Comparison of ENCODE assay signal across 1 cellular context in the genomic region with DNA sequence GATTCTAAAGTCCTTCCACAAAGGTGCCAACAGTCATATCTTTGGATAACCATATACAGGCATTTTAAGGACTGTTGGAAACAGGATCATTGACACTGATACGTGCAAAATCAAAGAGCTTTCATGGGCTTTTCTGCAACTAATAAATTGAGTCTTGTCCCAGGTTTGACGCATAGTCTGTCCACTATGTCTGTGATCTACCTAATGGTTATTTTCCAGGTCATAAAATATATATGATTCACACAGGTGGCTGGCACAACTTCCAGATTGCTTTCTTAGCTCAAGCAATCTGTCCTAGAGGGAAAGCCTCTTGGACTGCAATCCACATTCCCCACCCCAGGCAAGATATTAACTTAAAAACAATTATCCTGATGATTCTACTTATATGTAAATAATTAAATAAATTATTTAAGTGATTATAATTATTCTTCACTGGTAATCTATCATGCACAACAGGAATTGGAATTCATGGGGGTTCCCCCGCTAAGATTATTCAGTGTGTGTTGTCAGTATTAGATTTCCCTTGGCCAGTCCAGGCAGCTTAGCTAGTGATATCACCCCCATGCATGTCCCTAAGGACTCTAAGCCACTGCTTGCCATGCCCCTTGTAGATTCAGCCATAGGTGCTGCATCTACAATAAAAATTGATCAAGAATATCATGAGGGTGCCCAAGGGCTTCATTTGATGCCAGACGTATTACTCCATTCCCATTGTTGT.
TF ChIP-seq lines count a peak whose summit lies in the region.

No MANE protein-coding gene starts in this region.

TF ChIP-seq in Ishikawa, 13 proteins besides CTCF, POLR2A, EP300 and RAD21 (continued from another document):
- TF ChIP-seq, protein P1, sequence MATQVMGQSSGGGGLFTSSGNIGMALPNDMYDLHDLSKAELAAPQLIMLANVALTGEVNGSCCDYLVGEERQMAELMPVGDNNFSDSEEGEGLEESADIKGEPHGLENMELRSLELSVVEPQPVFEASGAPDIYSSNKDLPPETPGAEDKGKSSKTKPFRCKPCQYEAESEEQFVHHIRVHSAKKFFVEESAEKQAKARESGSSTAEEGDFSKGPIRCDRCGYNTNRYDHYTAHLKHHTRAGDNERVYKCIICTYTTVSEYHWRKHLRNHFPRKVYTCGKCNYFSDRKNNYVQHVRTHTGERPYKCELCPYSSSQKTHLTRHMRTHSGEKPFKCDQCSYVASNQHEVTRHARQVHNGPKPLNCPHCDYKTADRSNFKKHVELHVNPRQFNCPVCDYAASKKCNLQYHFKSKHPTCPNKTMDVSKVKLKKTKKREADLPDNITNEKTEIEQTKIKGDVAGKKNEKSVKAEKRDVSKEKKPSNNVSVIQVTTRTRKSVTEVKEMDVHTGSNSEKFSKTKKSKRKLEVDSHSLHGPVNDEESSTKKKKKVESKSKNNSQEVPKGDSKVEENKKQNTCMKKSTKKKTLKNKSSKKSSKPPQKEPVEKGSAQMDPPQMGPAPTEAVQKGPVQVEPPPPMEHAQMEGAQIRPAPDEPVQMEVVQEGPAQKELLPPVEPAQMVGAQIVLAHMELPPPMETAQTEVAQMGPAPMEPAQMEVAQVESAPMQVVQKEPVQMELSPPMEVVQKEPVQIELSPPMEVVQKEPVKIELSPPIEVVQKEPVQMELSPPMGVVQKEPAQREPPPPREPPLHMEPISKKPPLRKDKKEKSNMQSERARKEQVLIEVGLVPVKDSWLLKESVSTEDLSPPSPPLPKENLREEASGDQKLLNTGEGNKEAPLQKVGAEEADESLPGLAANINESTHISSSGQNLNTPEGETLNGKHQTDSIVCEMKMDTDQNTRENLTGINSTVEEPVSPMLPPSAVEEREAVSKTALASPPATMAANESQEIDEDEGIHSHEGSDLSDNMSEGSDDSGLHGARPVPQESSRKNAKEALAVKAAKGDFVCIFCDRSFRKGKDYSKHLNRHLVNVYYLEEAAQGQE (IDR thresholded peaks at IDR 0.05; ENCODE audit: low read depth), result no peak
- TF ChIP-seq TCF12 (IDR thresholded peaks at IDR 0.05; ENCODE audit: low read depth), result 0 out of 2 replicates have a peak, but pooled peaks have one; percentile 30
